ENCODE assay signal across 35 cellular contexts in the genomic region with DNA sequence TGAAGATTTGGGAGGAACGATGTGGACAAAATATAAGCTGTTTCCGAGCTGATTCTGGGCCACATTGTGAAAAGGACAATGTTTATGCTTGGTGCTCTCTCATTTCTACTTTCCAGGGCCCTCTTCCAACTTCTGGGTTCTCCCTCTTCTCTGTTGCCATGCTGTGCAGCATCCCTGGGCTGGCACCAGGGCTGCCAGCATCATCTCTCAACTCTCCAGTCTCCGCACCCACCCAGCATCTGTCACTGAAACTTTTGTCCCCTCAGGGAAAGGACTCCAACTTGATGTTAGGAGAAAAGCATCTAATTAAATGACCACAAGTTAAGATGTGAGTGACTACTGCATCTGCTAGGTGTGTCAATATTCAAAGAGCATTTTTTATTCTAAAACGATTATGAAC.
"Had no signal": no experiment of that assay in that cellular context is flagged by ENCODE, and none has a peak within 500 bp of the region (broad histone marks: within the 10 kb centered on the region; RNA-seq: fewer than 3 reads in every experiment).

No MANE protein-coding gene starts in this region.

- H3K27ac ChIP-seq: KMS-11 had no signal

- H3K36me3 ChIP-seq: MG63 had no signal

- H3K27me3 ChIP-seq: MG63 had no signal

- DNase-seq: Karpas-422, Kasumi-1, KBM-7, KG1, MG63, MM.1S, MV-4-11, NCI-H1048, NCI-H1092, NCI-H1092 treated with DMSO at 0.1 percent for 48 hours, NCI-H1105, NCI-H1105 treated with DMSO at 0.1 percent for 48 hours, NCI-H1417, NCI-H1417 treated with DMSO at 0.1 percent for 48 hours, NCI-H1436, NCI-H1436 treated with DMSO at 0.1 percent for 48 hours, NCI-H146, NCI-H1694, NCI-H1694 treated with DMSO at 0.1 percent for 48 hours, NCI-H187, NCI-H187 treated with DMSO at 0.1 percent for 48 hours, NCI-H1930, NCI-H2029, NCI-H2029 treated with DMSO at 0.1 percent for 48 hours, NCI-H2081, NCI-H2081 treated with DMSO at 0.1 percent for 48 hours, NCI-H2107, NCI-H2171, NCI-H2171 treated with DMSO at 0.1 percent for 48 hours, NCI-H2227 treated with DMSO at 0.1 percent for 48 hours, NCI-H226, NCI-H345, NCI-H446, NCI-H446 treated with DMSO at 0.1 percent for 48 hours had no signal

- H3K4me3 ChIP-seq: MG63 had no signal

- H3K9me3 ChIP-seq: MG63 had no signal
